ENCODE assay signal across 1 cellular context in the genomic region with DNA sequence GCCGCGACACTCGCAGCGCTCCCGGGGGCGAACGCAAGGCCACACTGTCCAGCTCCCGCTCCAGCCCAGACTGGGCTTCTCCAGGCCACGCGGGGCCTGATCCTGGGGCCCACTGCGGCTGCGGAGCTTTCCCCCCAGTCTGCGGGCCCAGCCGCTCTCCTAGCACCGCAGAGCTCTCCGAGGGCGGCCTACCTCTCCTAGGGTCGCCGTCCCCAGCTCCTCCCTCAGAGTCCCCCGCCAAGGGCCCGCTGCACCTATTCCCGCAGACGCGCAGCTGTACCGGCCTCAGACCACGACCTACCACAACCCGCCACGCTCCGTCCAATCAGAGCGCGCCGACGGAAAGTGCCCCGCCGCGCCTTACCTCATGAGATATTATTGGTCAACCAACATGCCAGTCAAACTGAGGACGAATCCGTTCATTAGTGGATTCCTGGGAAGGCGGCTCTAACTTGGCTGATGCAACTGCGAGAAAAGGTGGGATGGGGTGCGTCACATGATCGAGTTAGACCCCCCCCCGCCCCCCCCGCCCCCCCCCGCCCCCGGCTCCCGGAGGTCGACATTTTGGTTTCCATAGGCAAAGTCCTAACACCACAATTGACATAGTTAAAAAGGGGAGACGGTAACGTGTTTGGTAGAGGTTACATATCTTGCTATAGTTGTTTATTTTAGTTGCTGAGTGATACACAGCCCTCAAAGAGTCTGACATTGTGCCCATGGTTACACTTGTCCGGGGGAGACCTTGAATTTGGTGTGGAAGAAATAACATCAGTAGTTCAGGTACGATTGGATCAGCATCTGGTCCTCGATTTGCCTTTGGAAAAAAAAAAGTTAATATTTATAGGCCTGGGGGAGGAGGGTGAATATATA.
TF ChIP-seq lines count a peak whose summit lies in the region.

A gene (minus strand): TSS at position 278 of the 870 bp plus-strand sequence. CDS start 6,743 bp downstream, outside the sequence.

TF ChIP-seq in HepG2, 621 proteins besides CTCF, POLR2A, EP300 and RAD21 (continued from another document and continues in another):
- TF ChIP-seq ZNF441 (CRISPR knock-in tag; IDR thresholded peaks at IDR 0.05; ENCODE audit: borderline replicate concordance) (no peak), ZNF510 (CRISPR knock-in tag; IDR thresholded peaks at IDR 0.05; ENCODE audit: low read depth) (peak; percentile 76; the same call in 1 of the 2 replicates), POLR2G (IDR thresholded peaks at IDR 0.05; ENCODE audit: low read depth, low read length) (peak; percentile 100), HNRNPL (IDR thresholded peaks at IDR 0.05; ENCODE audit: low read depth, low read length) (peak; percentile 87), GATAD1 (CRISPR knock-in tag; IDR thresholded peaks at IDR 0.05) (peak; percentile 79), ZSCAN22 (CRISPR knock-in tag; IDR thresholded peaks at IDR 0.05) (no peak), ZEB1 (IDR thresholded peaks at IDR 0.05; ENCODE audit: insufficient replicate concordance, low read depth) (no peak), MEIS2 (CRISPR knock-in tag; IDR thresholded peaks at IDR 0.05) (peak; percentile 91), ZNF367 (CRISPR knock-in tag; IDR thresholded peaks at IDR 0.05; ENCODE audit: borderline replicate concordance) (peak; percentile 65; the same call in 1 of the 2 replicates), ZNF317 (CRISPR knock-in tag; IDR thresholded peaks at IDR 0.05) (peak; percentile 86), ZNF501 (CRISPR knock-in tag; IDR thresholded peaks at IDR 0.05) (peak; percentile 37; the same call in 1 of the 2 replicates), ZFP36L1 (CRISPR knock-in tag; IDR thresholded peaks at IDR 0.05) (0 out of 2 replicates have a peak, but pooled peaks have one; percentile 91), ZSCAN9 (CRISPR knock-in tag; IDR thresholded peaks at IDR 0.05; ENCODE audit: borderline replicate concordance) (peak; percentile 92), HNF4A (CRISPR knock-in tag; IDR thresholded peaks at IDR 0.05) (peak; percentile 46; the same call in 1 of the 2 replicates), ZSCAN21 (CRISPR knock-in tag; IDR thresholded peaks at IDR 0.05; ENCODE audit: borderline replicate concordance) (peak; percentile 77), SRSF4 (IDR thresholded peaks at IDR 0.05; ENCODE audit: low read depth, low read length, poor library complexity, severe bottlenecking) (peak; percentile 68), ZNF484 (CRISPR knock-in tag; IDR thresholded peaks at IDR 0.05; ENCODE audit: borderline replicate concordance, low read depth) (no peak), ZSCAN20 (CRISPR knock-in tag; IDR thresholded peaks at IDR 0.05; ENCODE audit: borderline replicate concordance) (peak; percentile 96; the same call in 1 of the 2 replicates), ZNF335 (CRISPR knock-in tag; IDR thresholded peaks at IDR 0.05) (peak; percentile 81), MAFG (CRISPR knock-in tag; IDR thresholded peaks at IDR 0.05) (no peak), ZNF337 (CRISPR knock-in tag; IDR thresholded peaks at IDR 0.05; ENCODE audit: borderline replicate concordance, low read depth) (peak; percentile 18; the same call in 1 of the 2 replicates), ZNF230 (CRISPR knock-in tag; IDR thresholded peaks at IDR 0.05) (peak; percentile 82; the same call in 1 of the 2 replicates), ZBTB42 (CRISPR knock-in tag; IDR thresholded peaks at IDR 0.05) (peak; percentile 80), ZNF550 (CRISPR knock-in tag; IDR thresholded peaks at IDR 0.05; ENCODE audit: borderline replicate concordance) (no peak), MED1 (CRISPR knock-in tag; IDR thresholded peaks at IDR 0.05) (peak; percentile 80), GABPA (IDR thresholded peaks at IDR 0.05; ENCODE audit: low read depth, low read length) (no peak), GABPA (CRISPR knock-in tag; IDR thresholded peaks at IDR 0.05; ENCODE audit: low read depth) (0 out of 2 replicates have a peak, but pooled peaks have one; percentile 27), FOXK1 (CRISPR knock-in tag; IDR thresholded peaks at IDR 0.05; ENCODE audit: borderline replicate concordance, low read depth) (peak; percentile 81; the same call in 1 of the 2 replicates), RARA (CRISPR knock-in tag; IDR thresholded peaks at IDR 0.05) (peak; percentile 43; the same call in 1 of the 2 replicates), ZNF674 (CRISPR knock-in tag; IDR thresholded peaks at IDR 0.05; ENCODE audit: low read depth) (peak; percentile 82; the same call in 1 of the 2 replicates), CHCHD3 (CRISPR knock-in tag; IDR thresholded peaks at IDR 0.05) (peak; percentile 83; the same call in 1 of the 2 replicates), RBAK (CRISPR knock-in tag; IDR thresholded peaks at IDR 0.05) (no peak), TARDBP (CRISPR knock-in tag; IDR thresholded peaks at IDR 0.05) (peak; percentile 74; the same call in 1 of the 2 replicates), ZFX (CRISPR knock-in tag; IDR thresholded peaks at IDR 0.05; ENCODE audit: low read depth) (peak; percentile 100), KMT2A (CRISPR knock-in tag; IDR thresholded peaks at IDR 0.05) (peak; percentile 84), DNMT3B (CRISPR knock-in tag; conservative IDR thresholded peaks at IDR 0.05) (peak; percentile 90), NFYC (CRISPR knock-in tag; IDR thresholded peaks at IDR 0.05) (peak; percentile 98)
- TF ChIP-seq, protein P1, sequence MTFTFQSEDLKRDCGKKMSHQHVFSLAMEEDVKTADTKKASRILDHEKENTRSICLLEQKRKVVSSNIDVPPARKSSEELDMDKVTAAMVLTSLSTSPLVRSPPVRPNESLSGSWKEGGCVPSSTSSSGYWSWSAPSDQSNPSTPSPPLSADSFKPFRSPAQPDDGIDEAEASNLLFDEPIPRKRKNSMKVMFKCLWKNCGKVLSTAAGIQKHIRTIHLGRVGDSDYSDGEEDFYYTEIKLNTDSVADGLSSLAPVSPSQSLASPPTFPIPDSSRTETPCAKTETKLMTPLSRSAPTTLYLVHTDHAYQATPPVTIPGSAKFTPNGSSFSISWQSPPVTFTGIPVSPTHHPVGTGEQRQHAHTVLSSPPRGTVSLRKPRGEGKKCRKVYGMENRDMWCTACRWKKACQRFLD (CRISPR knock-in tag; IDR thresholded peaks at IDR 0.05; ENCODE audit: borderline replicate concordance) = peak; percentile 89
- TF ChIP-seq, protein P2, sequence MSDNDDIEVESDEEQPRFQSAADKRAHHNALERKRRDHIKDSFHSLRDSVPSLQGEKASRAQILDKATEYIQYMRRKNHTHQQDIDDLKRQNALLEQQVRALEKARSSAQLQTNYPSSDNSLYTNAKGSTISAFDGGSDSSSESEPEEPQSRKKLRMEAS (IDR thresholded peaks at IDR 0.05) = peak; percentile 85
- TF ChIP-seq, protein P3, sequence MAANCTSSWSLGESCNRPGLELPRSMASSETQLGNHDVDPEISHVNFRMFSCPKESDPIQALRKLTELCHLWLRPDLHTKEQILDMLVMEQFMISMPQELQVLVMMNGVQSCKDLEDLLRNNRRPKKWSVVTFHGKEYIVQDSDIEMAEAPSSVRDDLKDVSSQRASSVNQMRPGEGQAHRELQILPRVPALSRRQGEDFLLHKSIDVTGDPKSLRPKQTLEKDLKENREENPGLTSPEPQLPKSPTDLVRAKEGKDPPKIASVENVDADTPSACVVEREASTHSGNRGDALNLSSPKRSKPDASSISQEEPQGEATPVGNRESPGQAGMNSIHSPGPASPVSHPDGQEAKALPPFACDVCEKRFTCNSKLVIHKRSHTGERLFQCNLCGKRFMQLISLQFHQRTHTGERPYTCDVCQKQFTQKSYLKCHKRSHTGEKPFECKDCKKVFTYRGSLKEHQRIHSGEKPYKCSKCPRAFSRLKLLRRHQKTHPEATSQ (CRISPR knock-in tag; IDR thresholded peaks at IDR 0.05; ENCODE audit: borderline replicate concordance) = no peak
- TF ChIP-seq, protein P4, sequence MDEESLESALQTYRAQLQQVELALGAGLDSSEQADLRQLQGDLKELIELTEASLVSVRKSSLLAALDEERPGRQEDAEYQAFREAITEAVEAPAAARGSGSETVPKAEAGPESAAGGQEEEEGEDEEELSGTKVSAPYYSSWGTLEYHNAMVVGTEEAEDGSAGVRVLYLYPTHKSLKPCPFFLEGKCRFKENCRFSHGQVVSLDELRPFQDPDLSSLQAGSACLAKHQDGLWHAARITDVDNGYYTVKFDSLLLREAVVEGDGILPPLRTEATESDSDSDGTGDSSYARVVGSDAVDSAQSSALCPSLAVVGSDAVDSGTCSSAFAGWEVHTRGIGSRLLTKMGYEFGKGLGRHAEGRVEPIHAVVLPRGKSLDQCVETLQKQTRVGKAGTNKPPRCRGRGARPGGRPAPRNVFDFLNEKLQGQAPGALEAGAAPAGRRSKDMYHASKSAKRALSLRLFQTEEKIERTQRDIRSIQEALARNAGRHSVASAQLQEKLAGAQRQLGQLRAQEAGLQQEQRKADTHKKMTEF (CRISPR knock-in tag; IDR thresholded peaks at IDR 0.05) = peak; percentile 91; the same call in 1 of the 2 replicates
- TF ChIP-seq, protein P5, sequence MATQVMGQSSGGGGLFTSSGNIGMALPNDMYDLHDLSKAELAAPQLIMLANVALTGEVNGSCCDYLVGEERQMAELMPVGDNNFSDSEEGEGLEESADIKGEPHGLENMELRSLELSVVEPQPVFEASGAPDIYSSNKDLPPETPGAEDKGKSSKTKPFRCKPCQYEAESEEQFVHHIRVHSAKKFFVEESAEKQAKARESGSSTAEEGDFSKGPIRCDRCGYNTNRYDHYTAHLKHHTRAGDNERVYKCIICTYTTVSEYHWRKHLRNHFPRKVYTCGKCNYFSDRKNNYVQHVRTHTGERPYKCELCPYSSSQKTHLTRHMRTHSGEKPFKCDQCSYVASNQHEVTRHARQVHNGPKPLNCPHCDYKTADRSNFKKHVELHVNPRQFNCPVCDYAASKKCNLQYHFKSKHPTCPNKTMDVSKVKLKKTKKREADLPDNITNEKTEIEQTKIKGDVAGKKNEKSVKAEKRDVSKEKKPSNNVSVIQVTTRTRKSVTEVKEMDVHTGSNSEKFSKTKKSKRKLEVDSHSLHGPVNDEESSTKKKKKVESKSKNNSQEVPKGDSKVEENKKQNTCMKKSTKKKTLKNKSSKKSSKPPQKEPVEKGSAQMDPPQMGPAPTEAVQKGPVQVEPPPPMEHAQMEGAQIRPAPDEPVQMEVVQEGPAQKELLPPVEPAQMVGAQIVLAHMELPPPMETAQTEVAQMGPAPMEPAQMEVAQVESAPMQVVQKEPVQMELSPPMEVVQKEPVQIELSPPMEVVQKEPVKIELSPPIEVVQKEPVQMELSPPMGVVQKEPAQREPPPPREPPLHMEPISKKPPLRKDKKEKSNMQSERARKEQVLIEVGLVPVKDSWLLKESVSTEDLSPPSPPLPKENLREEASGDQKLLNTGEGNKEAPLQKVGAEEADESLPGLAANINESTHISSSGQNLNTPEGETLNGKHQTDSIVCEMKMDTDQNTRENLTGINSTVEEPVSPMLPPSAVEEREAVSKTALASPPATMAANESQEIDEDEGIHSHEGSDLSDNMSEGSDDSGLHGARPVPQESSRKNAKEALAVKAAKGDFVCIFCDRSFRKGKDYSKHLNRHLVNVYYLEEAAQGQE (IDR thresholded peaks at IDR 0.05; ENCODE audit: borderline replicate concordance in 1 of 2, low read depth in 1 of 2, low read length in 2 of 2) = peak in 1 of 2 experiments; percentile 39; a peak in 1 of 4 replicates
- TF ChIP-seq, protein P6, sequence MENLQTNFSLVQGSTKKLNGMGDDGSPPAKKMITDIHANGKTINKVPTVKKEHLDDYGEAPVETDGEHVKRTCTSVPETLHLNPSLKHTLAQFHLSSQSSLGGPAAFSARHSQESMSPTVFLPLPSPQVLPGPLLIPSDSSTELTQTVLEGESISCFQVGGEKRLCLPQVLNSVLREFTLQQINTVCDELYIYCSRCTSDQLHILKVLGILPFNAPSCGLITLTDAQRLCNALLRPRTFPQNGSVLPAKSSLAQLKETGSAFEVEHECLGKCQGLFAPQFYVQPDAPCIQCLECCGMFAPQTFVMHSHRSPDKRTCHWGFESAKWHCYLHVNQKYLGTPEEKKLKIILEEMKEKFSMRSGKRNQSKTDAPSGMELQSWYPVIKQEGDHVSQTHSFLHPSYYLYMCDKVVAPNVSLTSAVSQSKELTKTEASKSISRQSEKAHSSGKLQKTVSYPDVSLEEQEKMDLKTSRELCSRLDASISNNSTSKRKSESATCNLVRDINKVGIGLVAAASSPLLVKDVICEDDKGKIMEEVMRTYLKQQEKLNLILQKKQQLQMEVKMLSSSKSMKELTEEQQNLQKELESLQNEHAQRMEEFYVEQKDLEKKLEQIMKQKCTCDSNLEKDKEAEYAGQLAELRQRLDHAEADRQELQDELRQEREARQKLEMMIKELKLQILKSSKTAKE (CRISPR knock-in tag; IDR thresholded peaks at IDR 0.05; ENCODE audit: borderline replicate concordance) = no peak
- TF ChIP-seq, protein P7, sequence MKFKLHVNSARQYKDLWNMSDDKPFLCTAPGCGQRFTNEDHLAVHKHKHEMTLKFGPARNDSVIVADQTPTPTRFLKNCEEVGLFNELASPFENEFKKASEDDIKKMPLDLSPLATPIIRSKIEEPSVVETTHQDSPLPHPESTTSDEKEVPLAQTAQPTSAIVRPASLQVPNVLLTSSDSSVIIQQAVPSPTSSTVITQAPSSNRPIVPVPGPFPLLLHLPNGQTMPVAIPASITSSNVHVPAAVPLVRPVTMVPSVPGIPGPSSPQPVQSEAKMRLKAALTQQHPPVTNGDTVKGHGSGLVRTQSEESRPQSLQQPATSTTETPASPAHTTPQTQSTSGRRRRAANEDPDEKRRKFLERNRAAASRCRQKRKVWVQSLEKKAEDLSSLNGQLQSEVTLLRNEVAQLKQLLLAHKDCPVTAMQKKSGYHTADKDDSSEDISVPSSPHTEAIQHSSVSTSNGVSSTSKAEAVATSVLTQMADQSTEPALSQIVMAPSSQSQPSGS (CRISPR knock-in tag; IDR thresholded peaks at IDR 0.05) = peak; percentile 68; the same call in 1 of the 2 replicates
- TF ChIP-seq, protein P8, sequence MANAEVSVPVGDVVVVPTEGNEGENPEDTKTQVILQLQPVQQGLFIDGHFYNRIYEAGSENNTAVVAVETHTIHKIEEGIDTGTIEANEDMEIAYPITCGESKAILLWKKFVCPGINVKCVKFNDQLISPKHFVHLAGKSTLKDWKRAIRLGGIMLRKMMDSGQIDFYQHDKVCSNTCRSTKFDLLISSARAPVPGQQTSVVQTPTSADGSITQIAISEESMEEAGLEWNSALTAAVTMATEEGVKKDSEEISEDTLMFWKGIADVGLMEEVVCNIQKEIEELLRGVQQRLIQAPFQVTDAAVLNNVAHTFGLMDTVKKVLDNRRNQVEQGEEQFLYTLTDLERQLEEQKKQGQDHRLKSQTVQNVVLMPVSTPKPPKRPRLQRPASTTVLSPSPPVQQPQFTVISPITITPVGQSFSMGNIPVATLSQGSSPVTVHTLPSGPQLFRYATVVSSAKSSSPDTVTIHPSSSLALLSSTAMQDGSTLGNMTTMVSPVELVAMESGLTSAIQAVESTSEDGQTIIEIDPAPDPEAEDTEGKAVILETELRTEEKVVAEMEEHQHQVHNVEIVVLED (CRISPR knock-in tag; IDR thresholded peaks at IDR 0.05; ENCODE audit: borderline replicate concordance) = peak; percentile 69; the same call in 1 of the 2 replicates
